8 cellular contexts compared by ENCODE assay signal in genomic region chr21:23968722-23969647, GRCh38.
DNase-seq lines count a peak whose midpoint lies in the region; ATAC-seq, FAIRE-seq and TF ChIP-seq lines count a peak whose summit lies in the region.

No MANE protein-coding gene starts in this region.

- H3K27me3 ChIP-seq in HepG2 (ENCODE audit: control insufficient read depth in 1 of 2, insufficient read depth in 2 of 2, low read length in 2 of 2), result no peaks in the 10 kb centered on the region

- FAIRE-seq in GM12891 (lab: Jason Lieb, UNC), result peak; percentile 92
- no peak for FAIRE-seq in HepG2 (lab: Jason Lieb, UNC)

- no TSS peak for BruUV-seq in HepG2 (replicated peaks; lab: Mats Ljungman, UMichigan)

- peak; percentile 10 for DNase-seq in GM12891 (ENCODE audit: insufficient read length, low spot score)
- no peak for DNase-seq in LNCaP clone FGC (ENCODE audit: low read depth)
- peak; percentile 72 for DNase-seq in SK-MEL-5 (ENCODE audit: low read depth, low spot score)
- peak; percentile 56 for DNase-seq in activated gamma-delta T cell treated with anti-CD3 and anti-CD28 coated beads, Interleukin-2, amount 50 U/mL, for 16 hours (ENCODE audit: low read depth)
- no peak for DNase-seq in HepG2 (ENCODE audit: low spot score)
- DNase-seq in stimulated activated naive CD4-positive, alpha-beta T cell treated with Interleukin-2 at 50 U/mL for 16 hours (lab: John Stamatoyannopoulos, UW), result peak; percentile 50
- DNase-seq in cerebellar cortex (ENCODE audit: low spot score), result no peak

- H3K9ac ChIP-seq in HepG2 (ENCODE audit: insufficient read depth, low read depth, low read length), result no peak overlapping the region

- POLR2A ChIA-PET in HEK293 (lab: Yijun Ruan, JAX) (no interaction called here), HepG2 (lab: Yijun Ruan, JAX) (no interaction called here)

- no peaks in the 10 kb centered on the region for H3K79me2 ChIP-seq in HepG2 (ENCODE audit: insufficient read depth, low read length)

- no peak overlapping the region for H3K27ac ChIP-seq in HEK293 (ENCODE audit: extremely low read depth, low read depth, low read length)
- no peak overlapping the region for H3K27ac ChIP-seq in HepG2 (ENCODE audit: extremely low read length, insufficient read depth, low read length)

- intact Hi-C loops in HepG2 (cut with micrococcal nuclease; ENCODE audit: unreplicated experiment), result no loop called here

- no peak overlapping the region for H2AFZ ChIP-seq in HepG2 (ENCODE audit: low read length)

- TF ChIP-seq POLR2A in GM12891 (IDR thresholded peaks at IDR 0.05; ENCODE audit: low read depth, low read length) (no peak), HepG2 (IDR thresholded peaks at IDR 0.05; ENCODE audit: insufficient read depth in 1 of 2, low read depth in 2 of 2, low read length in 2 of 2) (no peak)

- in situ Hi-C loops in SK-MEL-5 (cut with HindIII; ENCODE audit: low pct_unique_long_range_greater_than_20kb, low sequenced_read_pairs) (no loop called here), HepG2 (cut with HindIII; ENCODE audit: extremely low pct_ligation_motif_present, low pct_unique_long_range_greater_than_20kb) (no loop called here)

- H3K9me3 ChIP-seq in HEK293 (ENCODE audit: control insufficient read depth, insufficient read depth, low read depth, low read length) (no peaks in the 10 kb centered on the region), HepG2 (ENCODE audit: low read length) (peaks cover 84% of the 10 kb centered on the region)

- TF ChIP-seq CTCF in HEK293 (tag by site-specific recombination; IDR thresholded peaks at IDR 0.05) (no peak), LNCaP clone FGC (IDR thresholded peaks at IDR 0.05; ENCODE audit: control insufficient read depth, extremely low read depth, insufficient read depth) (peak; percentile 91), HepG2 (CRISPR knock-in tag; IDR thresholded peaks at IDR 0.05) (peak; percentile 44)

- H3K4me3 ChIP-seq in HEK293 (ENCODE audit: low read depth, low read length), result peak overlapping the region; percentile 1; the same call in 1 of the 2 replicates
- H3K4me3 ChIP-seq in LNCaP clone FGC (ENCODE audit: low read depth, low read length), result no peak overlapping the region
- no peak overlapping the region for H3K4me3 ChIP-seq in HepG2 (replicated peaks in 1 of 3; ENCODE audit: insufficient read depth in 1 of 3, low read depth in 2 of 3, low read length in 3 of 3)

- H3K36me3 ChIP-seq in HEK293 (ENCODE audit: control insufficient read depth in 2 of 2, insufficient read depth in 1 of 2, low read length in 2 of 2) (no peaks in the 10 kb centered on the region), HepG2 (replicated peaks in 1 of 2; ENCODE audit: control insufficient read depth in 1 of 2, insufficient read depth in 2 of 2, low read length in 2 of 2) (no peaks in the 10 kb centered on the region)

- CTCF ChIA-PET in HEK293 (lab: Yijun Ruan, JAX) (interaction anchor here (0.6 to 1.4 kb wide), 12 partner anchors 9 to 769 kb away, joined by 3 to 6 read pairs (median 4); no protein-coding TSS in a partner anchor), HepG2 (lab: Yijun Ruan, JAX; ENCODE audit: low intra/inter-chr PET ratio, low total read pairs) (no interaction called here)

- 33% methylated on average over 10 of the region's 16 CpGs for WGBS in HepG2 (ENCODE audit: low lambda C conversion rate)

- TF ChIP-seq RAD21 in HepG2 (CRISPR knock-in tag; IDR thresholded peaks at IDR 0.05), result no peak

- no peaks in the 10 kb centered on the region for H4K20me1 ChIP-seq in HepG2 (ENCODE audit: insufficient read depth, low read length)

- ATAC-seq in HepG2, result peak; percentile 90

- H3K4me1 ChIP-seq in HEK293 (ENCODE audit: control insufficient read depth, insufficient read depth, low read length), result no peaks in the 10 kb centered on the region
- no peaks in the 10 kb centered on the region for H3K4me1 ChIP-seq in HepG2 (ENCODE audit: insufficient read depth, low read length)

- TF ChIP-seq EP300 in HepG2 (IDR thresholded peaks at IDR 0.05; ENCODE audit: low read depth in 2 of 2, low read length in 2 of 2) (no peak), HepG2 (CRISPR knock-in tag; IDR thresholded peaks at IDR 0.05; ENCODE audit: borderline replicate concordance) (no peak)

- no peak overlapping the region for H3K4me2 ChIP-seq in HepG2 (ENCODE audit: low read depth, low read length)

TF ChIP-seq in GM12891, 5 proteins besides CTCF, POLR2A, EP300 and RAD21:
- TF ChIP-seq PAX5 (IDR thresholded peaks at IDR 0.05; ENCODE audit: insufficient read depth, low read length, severe bottlenecking) (no peak), POU2F2 (IDR thresholded peaks at IDR 0.05; ENCODE audit: low read depth, low read length) (no peak), TAF1 (IDR thresholded peaks at IDR 0.05; ENCODE audit: low read depth, low read length) (no peak), SPI1 (IDR thresholded peaks at IDR 0.05; ENCODE audit: low read depth, low read length) (no peak), POLR2AphosphoS5 (IDR thresholded peaks at IDR 0.05; ENCODE audit: low read depth, low read length) (no peak)

TF ChIP-seq in HEK293, 187 proteins besides CTCF, POLR2A, EP300 and RAD21:
- TF ChIP-seq ZNF654 (tag by site-specific recombination; IDR thresholded peaks at IDR 0.05; ENCODE audit: low read depth) (peak; percentile 86), ZSCAN23 (tag by site-specific recombination; IDR thresholded peaks at IDR 0.05) (no peak), ZNF660 (tag by site-specific recombination; IDR thresholded peaks at IDR 0.05) (peak; percentile 43; the same call in 1 of the 2 replicates)

TF ChIP-seq in HepG2, 621 proteins besides CTCF, POLR2A, EP300 and RAD21:
- TF ChIP-seq STAG1 (CRISPR knock-in tag; IDR thresholded peaks at IDR 0.05), result peak; percentile 49
- no peak for TF ChIP-seq SNAPC2 (CRISPR knock-in tag; IDR thresholded peaks at IDR 0.05)

Comparison
In these comparisons a context has a peak if more than half of its experiments do, and no peak if none do; other contexts are left out.
1. DNase-seq: peak in GM12891 (single experiment), SK-MEL-5 (single experiment), activated gamma-delta T cell treated with anti-CD3 and anti-CD28 coated beads, Interleukin-2, amount 50 U/mL, for 16 hours (single experiment) and stimulated activated naive CD4-positive, alpha-beta T cell treated with Interleukin-2 at 50 U/mL for 16 hours (single experiment); none in LNCaP clone FGC (single experiment), HepG2 (single experiment) and cerebellar cortex (single experiment).